In genomic region chr1:220420700-220421099, GRCh38 we compare ENCODE assay signal across 31 cellular contexts.
"Had no signal": no experiment of that assay in that cellular context is flagged by ENCODE, and none has a peak within 500 bp of the region (broad histone marks: within the 10 kb centered on the region; RNA-seq: fewer than 3 reads in every experiment).

No MANE protein-coding gene starts in this region.

- H3K4me3 Mint-ChIP-seq: activated naive CD4-positive, alpha-beta T cell treated with anti-CD3 and anti-CD28 coated beads for 36 hours; activated naive CD8-positive, alpha-beta T cell treated with anti-CD3 and anti-CD28 coated beads for 36 hours; natural killer cell treated with Interleukin-12 subunit alpha and Interleukin-12 subunit beta and Interleukin-15 and Interleukin-18, amount 100 ng/mL, for 72 hours had no signal

- H3K36me3 ChIP-seq: adrenal gland, esophagus squamous epithelium, left lung, neutrophil, ovary, thoracic aorta, WERI-Rb-1 had no signal

- H3K9me3 Mint-ChIP-seq: activated naive CD4-positive, alpha-beta T cell treated with anti-CD3 and anti-CD28 coated beads for 36 hours; activated naive CD8-positive, alpha-beta T cell treated with anti-CD3 and anti-CD28 coated beads for 36 hours had no signal

- H3K27ac ChIP-seq: adrenal gland, body of pancreas, esophagus squamous epithelium, left lung, neutrophil, ovary, skin epidermis, thoracic aorta, WERI-Rb-1 had no signal

- H3K4me3 ChIP-seq: adrenal gland, body of pancreas, esophagus squamous epithelium, left lung, lung, mucosa of descending colon, ovary, skin epidermis, thoracic aorta had no signal

- H3K27me3 ChIP-seq: adrenal gland, body of pancreas, esophagus squamous epithelium, left lung, neutrophil, ovary had no signal

- H3K36me3 Mint-ChIP-seq: activated naive CD8-positive, alpha-beta T cell treated with anti-CD3 and anti-CD28 coated beads for 36 hours; natural killer cell treated with Interleukin-12 subunit alpha and Interleukin-12 subunit beta and Interleukin-15 and Interleukin-18, amount 100 ng/mL, for 72 hours had no signal

- H3K4me1 Mint-ChIP-seq: activated naive CD8-positive, alpha-beta T cell treated with anti-CD3 and anti-CD28 coated beads for 36 hours had no signal

- H3K4me1 ChIP-seq: adrenal gland, body of pancreas, esophagus squamous epithelium, left lung had no signal

- H3K9me3 ChIP-seq: adrenal gland, body of pancreas, esophagus squamous epithelium, left lung, mucosa of descending colon, neutrophil, ovary, thoracic aorta had no signal

- ATAC-seq: activated CD4-positive, CD25-positive, alpha-beta regulatory T cell treated with anti-CD3 and anti-CD28 coated beads, Interleukin-2, amount 50 U/mL, for 24 hours; body of pancreas; left lung; mucosa of descending colon; natural killer cell treated with Interleukin-12 subunit alpha and Interleukin-12 subunit beta and Interleukin-15 and Interleukin-18, amount 100 ng/mL, for 72 hours; sciatic nerve; stimulated activated naive CD8-positive, alpha-beta T cell treated with anti-CD3 and anti-CD28 coated beads, Interleukin-15, Interleukin-2, amounts not matched to agents 100 U/mL and 50 U/mL, for 24 hours had no signal

- H3K27ac Mint-ChIP-seq: activated naive CD4-positive, alpha-beta T cell treated with anti-CD3 and anti-CD28 coated beads for 36 hours; activated naive CD8-positive, alpha-beta T cell treated with anti-CD3 and anti-CD28 coated beads for 36 hours; natural killer cell treated with Interleukin-12 subunit alpha and Interleukin-12 subunit beta and Interleukin-15 and Interleukin-18, amount 100 ng/mL, for 72 hours; progenitor cell of endocrine pancreas had no signal

- DNase-seq: activated CD4-positive, alpha-beta T cell treated with anti-CD3 and anti-CD28 coated beads for 48 hours; activated CD4-positive, alpha-beta T cell treated with anti-CD3 and anti-CD28 coated beads, Interleukin-2, amount 50 U/mL, for 48 hours; activated CD8-positive, alpha-beta memory T cell treated with anti-CD3 and anti-CD28 coated beads for 24 hours; activated effector memory CD4-positive, alpha-beta T cell treated with anti-CD3 and anti-CD28 coated beads, Interleukin-2, amount 50 U/mL, for 16 hours; activated naive CD4-positive, alpha-beta T cell treated with anti-CD3 and anti-CD28 coated beads for 36 hours; activated naive CD8-positive, alpha-beta T cell treated with anti-CD3 and anti-CD28 coated beads for 36 hours; adrenal gland; aorta; body of pancreas; dermis blood vessel endothelial cell; effector CD4-positive, alpha-beta T cell; esophagus squamous epithelium; foreskin melanocyte; kidney glomerular epithelial cell; left lung; mesendoderm; mucosa of descending colon; ovary; stimulated activated CD4-positive, alpha-beta T cell treated with anti-CD3 and anti-CD28 coated beads, Interleukin-12 subunit alpha, Interleukin-12 subunit beta, amount 100 ng/mL, for 4 hours; stimulated activated CD4-positive, alpha-beta T cell treated with anti-CD3 and anti-CD28 coated beads, Interleukin-4, amount 100 ng/mL, for 1 hour; stimulated activated naive CD8-positive, alpha-beta T cell treated with anti-CD3 and anti-CD28 coated beads, Interleukin-15, Interleukin-2, amounts not matched to agents 100 U/mL and 50 U/mL, for 24 hours; T1000; WERI-Rb-1 had no signal
